ENCODE assay signal across 1 cellular context in the genomic region with DNA sequence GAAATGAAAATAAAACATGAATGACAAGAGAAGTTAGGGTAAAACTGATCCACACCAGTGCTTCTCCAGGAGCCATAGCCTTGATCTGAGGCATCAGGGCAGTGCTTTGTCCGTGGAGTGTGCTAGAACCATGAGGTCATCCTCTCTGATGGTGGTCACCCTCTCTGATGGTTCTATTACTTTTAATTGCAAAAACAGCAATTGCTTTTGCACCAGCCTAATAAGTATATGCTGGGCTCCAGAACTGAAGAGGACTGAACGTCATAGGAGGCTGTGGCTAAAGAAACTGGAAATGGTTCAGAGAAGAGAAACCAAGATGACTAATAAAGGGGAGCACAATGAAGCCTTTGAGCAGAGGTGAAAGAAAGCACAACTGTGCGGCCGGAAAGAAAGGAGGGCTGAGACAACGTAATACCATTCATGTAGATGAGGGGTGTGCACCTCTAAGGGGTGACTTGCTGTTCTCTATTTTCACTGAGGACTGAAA.
TF ChIP-seq lines count a peak whose summit lies in the region.

No MANE protein-coding gene starts in this region.

TF ChIP-seq in GM12878, 131 proteins besides CTCF, POLR2A, EP300 and RAD21 (continued from another document):
- TF ChIP-seq, protein P1, sequence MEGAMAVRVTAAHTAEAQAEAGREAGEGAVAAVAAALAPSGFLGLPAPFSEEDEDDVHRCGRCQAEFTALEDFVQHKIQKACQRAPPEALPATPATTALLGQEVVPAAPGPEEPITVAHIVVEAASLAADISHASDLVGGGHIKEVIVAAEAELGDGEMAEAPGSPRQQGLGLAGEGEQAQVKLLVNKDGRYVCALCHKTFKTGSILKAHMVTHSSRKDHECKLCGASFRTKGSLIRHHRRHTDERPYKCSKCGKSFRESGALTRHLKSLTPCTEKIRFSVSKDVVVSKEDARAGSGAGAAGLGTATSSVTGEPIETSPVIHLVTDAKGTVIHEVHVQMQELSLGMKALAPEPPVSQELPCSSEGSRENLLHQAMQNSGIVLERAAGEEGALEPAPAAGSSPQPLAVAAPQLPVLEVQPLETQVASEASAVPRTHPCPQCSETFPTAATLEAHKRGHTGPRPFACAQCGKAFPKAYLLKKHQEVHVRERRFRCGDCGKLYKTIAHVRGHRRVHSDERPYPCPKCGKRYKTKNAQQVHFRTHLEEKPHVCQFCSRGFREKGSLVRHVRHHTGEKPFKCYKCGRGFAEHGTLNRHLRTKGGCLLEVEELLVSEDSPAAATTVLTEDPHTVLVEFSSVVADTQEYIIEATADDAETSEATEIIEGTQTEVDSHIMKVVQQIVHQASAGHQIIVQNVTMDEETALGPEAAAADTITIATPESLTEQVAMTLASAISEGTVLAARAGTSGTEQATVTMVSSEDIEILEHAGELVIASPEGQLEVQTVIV (IDR thresholded peaks at IDR 0.05; ENCODE audit: borderline replicate concordance, partially characterized antibody), result no peak
- no peak for TF ChIP-seq SUZ12 (IDR thresholded peaks at IDR 0.05; ENCODE audit: unreplicated experiment)
- TF ChIP-seq SMAD1 (IDR thresholded peaks at IDR 0.05; ENCODE audit: low read depth, partially characterized antibody), result peak; percentile 27
- no peak for TF ChIP-seq ASH2L (IDR thresholded peaks at IDR 0.05; ENCODE audit: borderline replicate concordance, low read depth)
- TF ChIP-seq, protein P2, sequence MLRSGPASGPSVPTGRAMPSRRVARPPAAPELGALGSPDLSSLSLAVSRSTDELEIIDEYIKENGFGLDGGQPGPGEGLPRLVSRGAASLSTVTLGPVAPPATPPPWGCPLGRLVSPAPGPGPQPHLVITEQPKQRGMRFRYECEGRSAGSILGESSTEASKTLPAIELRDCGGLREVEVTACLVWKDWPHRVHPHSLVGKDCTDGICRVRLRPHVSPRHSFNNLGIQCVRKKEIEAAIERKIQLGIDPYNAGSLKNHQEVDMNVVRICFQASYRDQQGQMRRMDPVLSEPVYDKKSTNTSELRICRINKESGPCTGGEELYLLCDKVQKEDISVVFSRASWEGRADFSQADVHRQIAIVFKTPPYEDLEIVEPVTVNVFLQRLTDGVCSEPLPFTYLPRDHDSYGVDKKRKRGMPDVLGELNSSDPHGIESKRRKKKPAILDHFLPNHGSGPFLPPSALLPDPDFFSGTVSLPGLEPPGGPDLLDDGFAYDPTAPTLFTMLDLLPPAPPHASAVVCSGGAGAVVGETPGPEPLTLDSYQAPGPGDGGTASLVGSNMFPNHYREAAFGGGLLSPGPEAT (IDR thresholded peaks at IDR 0.05; ENCODE audit: low read depth), result peak; percentile 77
- TF ChIP-seq, protein P3, sequence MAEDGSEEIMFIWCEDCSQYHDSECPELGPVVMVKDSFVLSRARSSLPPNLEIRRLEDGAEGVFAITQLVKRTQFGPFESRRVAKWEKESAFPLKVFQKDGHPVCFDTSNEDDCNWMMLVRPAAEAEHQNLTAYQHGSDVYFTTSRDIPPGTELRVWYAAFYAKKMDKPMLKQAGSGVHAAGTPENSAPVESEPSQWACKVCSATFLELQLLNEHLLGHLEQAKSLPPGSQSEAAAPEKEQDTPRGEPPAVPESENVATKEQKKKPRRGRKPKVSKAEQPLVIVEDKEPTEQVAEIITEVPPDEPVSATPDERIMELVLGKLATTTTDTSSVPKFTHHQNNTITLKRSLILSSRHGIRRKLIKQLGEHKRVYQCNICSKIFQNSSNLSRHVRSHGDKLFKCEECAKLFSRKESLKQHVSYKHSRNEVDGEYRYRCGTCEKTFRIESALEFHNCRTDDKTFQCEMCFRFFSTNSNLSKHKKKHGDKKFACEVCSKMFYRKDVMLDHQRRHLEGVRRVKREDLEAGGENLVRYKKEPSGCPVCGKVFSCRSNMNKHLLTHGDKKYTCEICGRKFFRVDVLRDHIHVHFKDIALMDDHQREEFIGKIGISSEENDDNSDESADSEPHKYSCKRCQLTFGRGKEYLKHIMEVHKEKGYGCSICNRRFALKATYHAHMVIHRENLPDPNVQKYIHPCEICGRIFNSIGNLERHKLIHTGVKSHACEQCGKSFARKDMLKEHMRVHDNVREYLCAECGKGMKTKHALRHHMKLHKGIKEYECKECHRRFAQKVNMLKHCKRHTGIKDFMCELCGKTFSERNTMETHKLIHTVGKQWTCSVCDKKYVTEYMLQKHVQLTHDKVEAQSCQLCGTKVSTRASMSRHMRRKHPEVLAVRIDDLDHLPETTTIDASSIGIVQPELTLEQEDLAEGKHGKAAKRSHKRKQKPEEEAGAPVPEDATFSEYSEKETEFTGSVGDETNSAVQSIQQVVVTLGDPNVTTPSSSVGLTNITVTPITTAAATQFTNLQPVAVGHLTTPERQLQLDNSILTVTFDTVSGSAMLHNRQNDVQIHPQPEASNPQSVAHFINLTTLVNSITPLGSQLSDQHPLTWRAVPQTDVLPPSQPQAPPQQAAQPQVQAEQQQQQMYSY (CRISPR knock-in tag; IDR thresholded peaks at IDR 0.05), result no peak
- TF ChIP-seq RELA (IDR thresholded peaks at IDR 0.05; ENCODE audit: borderline replicate concordance, partially characterized antibody), result no peak
- TF ChIP-seq DPF2 (IDR thresholded peaks at IDR 0.05), result peak; percentile 92
- TF ChIP-seq ZNF274 (IDR thresholded peaks at IDR 0.05; ENCODE audit: insufficient read depth, insufficient read length), result no peak
- peak; percentile 57 for TF ChIP-seq MEF2B (IDR thresholded peaks at IDR 0.05; ENCODE audit: partially characterized antibody, poor library complexity, severe bottlenecking)
- TF ChIP-seq, protein P4, sequence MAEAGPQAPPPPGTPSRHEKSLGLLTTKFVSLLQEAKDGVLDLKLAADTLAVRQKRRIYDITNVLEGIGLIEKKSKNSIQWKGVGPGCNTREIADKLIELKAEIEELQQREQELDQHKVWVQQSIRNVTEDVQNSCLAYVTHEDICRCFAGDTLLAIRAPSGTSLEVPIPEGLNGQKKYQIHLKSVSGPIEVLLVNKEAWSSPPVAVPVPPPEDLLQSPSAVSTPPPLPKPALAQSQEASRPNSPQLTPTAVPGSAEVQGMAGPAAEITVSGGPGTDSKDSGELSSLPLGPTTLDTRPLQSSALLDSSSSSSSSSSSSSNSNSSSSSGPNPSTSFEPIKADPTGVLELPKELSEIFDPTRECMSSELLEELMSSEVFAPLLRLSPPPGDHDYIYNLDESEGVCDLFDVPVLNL (IDR thresholded peaks at IDR 0.05; ENCODE audit: low read depth, low read length), result no peak
- peak; percentile 80 to 84; a peak in 3 of 4 replicates for TF ChIP-seq IKZF2 (IDR thresholded peaks at IDR 0.05)
- TF ChIP-seq BHLHE40 (IDR thresholded peaks at IDR 0.05; ENCODE audit: borderline replicate concordance in 1 of 2, low read depth in 2 of 2, low read length in 1 of 2), result peak; percentile 64 to 76; a peak in 3 of 4 replicates
- TF ChIP-seq RAD51 (IDR thresholded peaks at IDR 0.05), result no peak
TF ChIP-seq in GM12878: peak in this region for 44.
